1 cellular context compared by ENCODE assay signal in the genomic region with DNA sequence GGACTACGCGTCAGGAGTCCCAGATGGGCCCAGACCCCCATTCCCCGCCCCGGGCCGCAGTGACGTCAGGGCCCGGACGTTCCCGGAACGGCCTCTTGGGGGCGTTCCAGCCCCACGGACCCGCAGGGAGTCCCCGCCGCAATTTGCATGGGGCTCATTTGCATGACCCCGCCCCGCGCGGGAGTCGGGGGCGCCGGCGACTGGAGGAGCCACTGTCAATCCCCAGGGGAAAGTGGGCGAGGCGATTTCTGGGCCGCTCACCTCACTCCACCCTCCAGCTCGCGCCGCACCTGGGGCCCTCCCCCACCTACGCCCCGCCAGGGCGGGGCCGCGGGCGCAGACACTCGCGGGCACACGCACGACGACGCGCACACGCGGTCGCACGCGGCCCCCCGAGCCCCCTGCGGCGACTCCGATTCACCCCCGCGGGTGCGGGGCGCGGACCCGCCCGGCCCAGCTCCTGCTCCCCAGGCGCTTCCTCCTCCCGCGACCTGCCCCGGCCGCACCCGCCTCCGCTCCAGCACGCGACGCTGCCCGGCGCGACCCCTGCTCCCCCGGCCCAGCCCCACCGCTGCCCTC.
A peak's percentile ranks its signal among the peaks of the same experiment; 100 is the strongest.
TF ChIP-seq lines count a peak whose summit lies in the region.

No MANE protein-coding gene starts in this region.

TF ChIP-seq in neural cell, 6 proteins besides CTCF, POLR2A, EP300 and RAD21 (continued from another document):
- TF ChIP-seq, protein P1, sequence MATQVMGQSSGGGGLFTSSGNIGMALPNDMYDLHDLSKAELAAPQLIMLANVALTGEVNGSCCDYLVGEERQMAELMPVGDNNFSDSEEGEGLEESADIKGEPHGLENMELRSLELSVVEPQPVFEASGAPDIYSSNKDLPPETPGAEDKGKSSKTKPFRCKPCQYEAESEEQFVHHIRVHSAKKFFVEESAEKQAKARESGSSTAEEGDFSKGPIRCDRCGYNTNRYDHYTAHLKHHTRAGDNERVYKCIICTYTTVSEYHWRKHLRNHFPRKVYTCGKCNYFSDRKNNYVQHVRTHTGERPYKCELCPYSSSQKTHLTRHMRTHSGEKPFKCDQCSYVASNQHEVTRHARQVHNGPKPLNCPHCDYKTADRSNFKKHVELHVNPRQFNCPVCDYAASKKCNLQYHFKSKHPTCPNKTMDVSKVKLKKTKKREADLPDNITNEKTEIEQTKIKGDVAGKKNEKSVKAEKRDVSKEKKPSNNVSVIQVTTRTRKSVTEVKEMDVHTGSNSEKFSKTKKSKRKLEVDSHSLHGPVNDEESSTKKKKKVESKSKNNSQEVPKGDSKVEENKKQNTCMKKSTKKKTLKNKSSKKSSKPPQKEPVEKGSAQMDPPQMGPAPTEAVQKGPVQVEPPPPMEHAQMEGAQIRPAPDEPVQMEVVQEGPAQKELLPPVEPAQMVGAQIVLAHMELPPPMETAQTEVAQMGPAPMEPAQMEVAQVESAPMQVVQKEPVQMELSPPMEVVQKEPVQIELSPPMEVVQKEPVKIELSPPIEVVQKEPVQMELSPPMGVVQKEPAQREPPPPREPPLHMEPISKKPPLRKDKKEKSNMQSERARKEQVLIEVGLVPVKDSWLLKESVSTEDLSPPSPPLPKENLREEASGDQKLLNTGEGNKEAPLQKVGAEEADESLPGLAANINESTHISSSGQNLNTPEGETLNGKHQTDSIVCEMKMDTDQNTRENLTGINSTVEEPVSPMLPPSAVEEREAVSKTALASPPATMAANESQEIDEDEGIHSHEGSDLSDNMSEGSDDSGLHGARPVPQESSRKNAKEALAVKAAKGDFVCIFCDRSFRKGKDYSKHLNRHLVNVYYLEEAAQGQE (IDR thresholded peaks at IDR 0.05; ENCODE audit: borderline replicate concordance): peak; percentile 4
- TF ChIP-seq TAF1 (IDR thresholded peaks at IDR 0.05; ENCODE audit: low read depth): peak; percentile 43
- no peak for TF ChIP-seq EZH2 (IDR thresholded peaks at IDR 0.05; ENCODE audit: borderline replicate concordance, insufficient read depth, low read length, poor library complexity, severe bottlenecking)
